ENCODE assay signal across 1 cellular context in genomic region chr17:17719966-17720543, GRCh38.
TF ChIP-seq lines count a peak whose summit lies in the region.

No MANE protein-coding gene starts in this region.

TF ChIP-seq in HepG2, 621 proteins besides CTCF, POLR2A, EP300 and RAD21 (continued from another document and continues in another):
- peak; percentile 99 for TF ChIP-seq ZBTB26 (CRISPR knock-in tag; IDR thresholded peaks at IDR 0.05; ENCODE audit: borderline replicate concordance)
- no peak for TF ChIP-seq SMARCE1 (IDR thresholded peaks at IDR 0.05; ENCODE audit: borderline replicate concordance)
- no peak for TF ChIP-seq TEF (CRISPR knock-in tag; IDR thresholded peaks at IDR 0.05)
- TF ChIP-seq MLXIP (CRISPR knock-in tag; IDR thresholded peaks at IDR 0.05; ENCODE audit: borderline replicate concordance), result no peak
- no peak for TF ChIP-seq PHB2 (IDR thresholded peaks at IDR 0.05; ENCODE audit: partially characterized antibody)
- TF ChIP-seq GATAD2A (CRISPR knock-in tag; IDR thresholded peaks at IDR 0.05), result peak; percentile 48
- TF ChIP-seq UBTF (CRISPR knock-in tag; IDR thresholded peaks at IDR 0.05), result peak; percentile 34; the same call in 1 of the 2 replicates
- TF ChIP-seq RNF219 (CRISPR knock-in tag; IDR thresholded peaks at IDR 0.05), result no peak
- TF ChIP-seq FOXP1 (IDR thresholded peaks at IDR 0.05), result 0 out of 2 replicates have a peak, but pooled peaks have one; percentile 53
- TF ChIP-seq FOXP1 (CRISPR knock-in tag; IDR thresholded peaks at IDR 0.05), result peak; percentile 92
- TF ChIP-seq FOXA1 (IDR thresholded peaks at IDR 0.05), result no peak
- TF ChIP-seq FOXA1 (CRISPR knock-in tag; IDR thresholded peaks at IDR 0.05), result peak; percentile 63
- TF ChIP-seq ZNF737 (CRISPR knock-in tag; IDR thresholded peaks at IDR 0.05; ENCODE audit: borderline replicate concordance), result no peak
- TF ChIP-seq FOXM1 (CRISPR knock-in tag; IDR thresholded peaks at IDR 0.05), result no peak
- no peak for TF ChIP-seq EZH2 (conservative IDR thresholded peaks at IDR 0.05; ENCODE audit: low read depth, low read length)
- no peak for TF ChIP-seq SP140L (CRISPR knock-in tag; IDR thresholded peaks at IDR 0.05; ENCODE audit: borderline replicate concordance)
- peak; percentile 35; the same call in 1 of the 2 replicates for TF ChIP-seq SOX5 (CRISPR knock-in tag; IDR thresholded peaks at IDR 0.05; ENCODE audit: borderline replicate concordance)
- peak; percentile 72 for TF ChIP-seq FOXO1 (CRISPR knock-in tag; IDR thresholded peaks at IDR 0.05)
- TF ChIP-seq SOX13 (IDR thresholded peaks at IDR 0.05), result no peak
- peak in 1 of 2 experiments; percentile 51; a peak in 1 of 4 replicates for TF ChIP-seq SOX13 (CRISPR knock-in tag; conservative IDR thresholded peaks at IDR 0.05 in 1 of 2, IDR thresholded peaks at IDR 0.05 in 1 of 2)
- no peak for TF ChIP-seq ZNF441 (CRISPR knock-in tag; IDR thresholded peaks at IDR 0.05; ENCODE audit: borderline replicate concordance)
- peak; percentile 30; the same call in 1 of the 2 replicates for TF ChIP-seq IRF2 (CRISPR knock-in tag; IDR thresholded peaks at IDR 0.05)
- peak; percentile 42 for TF ChIP-seq XRCC5 (optimal IDR thresholded peaks at IDR 0.05; ENCODE audit: low read length)
- peak; percentile 57 for TF ChIP-seq SAP130 (CRISPR knock-in tag; IDR thresholded peaks at IDR 0.05; ENCODE audit: low read depth)
- no peak for TF ChIP-seq ARHGAP35 (CRISPR knock-in tag; IDR thresholded peaks at IDR 0.05; ENCODE audit: borderline replicate concordance)
- no peak for TF ChIP-seq TFDP1 (CRISPR knock-in tag; IDR thresholded peaks at IDR 0.05; ENCODE audit: borderline replicate concordance)
- 0 out of 2 replicates have a peak, but pooled peaks have one; percentile 17 for TF ChIP-seq ELF3 (CRISPR knock-in tag; IDR thresholded peaks at IDR 0.05)
- peak; percentile 36; the same call in 1 of the 2 replicates for TF ChIP-seq HIC2 (CRISPR knock-in tag; IDR thresholded peaks at IDR 0.05; ENCODE audit: low read depth)
- no peak for TF ChIP-seq NR0B2 (CRISPR knock-in tag; IDR thresholded peaks at IDR 0.05)
- peak; percentile 51; the same call in 1 of the 2 replicates for TF ChIP-seq ZFP91 (CRISPR knock-in tag; IDR thresholded peaks at IDR 0.05; ENCODE audit: borderline replicate concordance)
- no peak for TF ChIP-seq LCORL (IDR thresholded peaks at IDR 0.05)
- 0 out of 2 replicates have a peak, but pooled peaks have one; percentile 26 for TF ChIP-seq LCORL (CRISPR knock-in tag; IDR thresholded peaks at IDR 0.05)
- TF ChIP-seq ZNF878 (CRISPR knock-in tag; IDR thresholded peaks at IDR 0.05), result 0 out of 2 replicates have a peak, but pooled peaks have one; percentile 46
- TF ChIP-seq PATZ1 (CRISPR knock-in tag; IDR thresholded peaks at IDR 0.05), result 0 out of 2 replicates have a peak, but pooled peaks have one; percentile 20
- TF ChIP-seq TBX3 (IDR thresholded peaks at IDR 0.05; ENCODE audit: borderline replicate concordance), result no peak
- TF ChIP-seq KAT2B (IDR thresholded peaks at IDR 0.05; ENCODE audit: borderline replicate concordance, low read depth, low read length), result no peak
